9 cellular contexts compared by ENCODE assay signal in genomic region chr1:241934181-241934815, GRCh38. TPM values are rescaled to one million over a fixed set of nuclear protein-coding genes. Genes with fewer than 3 reads are reported as not detected.
DNase-seq lines count a peak whose midpoint lies in the region; ATAC-seq lines count a peak whose summit lies in the region.
"Had no signal": no experiment of that assay in that cellular context is flagged by ENCODE, and none has a peak within 500 bp of the region (broad histone marks: within the 10 kb centered on the region; RNA-seq: fewer than 3 reads in every experiment).

No MANE protein-coding gene starts in this region.

- DNase-seq in GM03348 (ENCODE audit: low spot score) (peak; percentile 68), SK-N-DZ (ENCODE audit: low spot score) (peak; percentile 33), fibroblast of the conjunctiva (ENCODE audit: low read depth) (peak; percentile 60), pons (ENCODE audit: low spot score) (peak; percentile 21), NCI-H82 treated with DMSO at 0.1 percent for 48 hours (lab: John Stamatoyannopoulos, UW; ENCODE audit: unreplicated experiment) (no peak)
- no peak for DNase-seq in stimulated activated CD4-positive, alpha-beta T cell treated with anti-CD3 and anti-CD28 coated beads, Interleukin-2, amount 100 ng/mL, for 24 hours
- DNase-seq: activated CD4-positive, alpha-beta T cell treated with anti-CD3 and anti-CD28 coated beads, Interleukin-2, amount 10 ng/mL, durations not matched to agents 7 days and 5 days had no signal

- ATAC-seq in HG03520 (IDR thresholded peaks at IDR 0.05; ENCODE audit: unreplicated experiment) (no peak), GM21825 (IDR thresholded peaks at IDR 0.05; ENCODE audit: unreplicated experiment) (no peak)

RNA-seq across cellular contexts. Expression of gene BECN2, which starts 23.3 kb away (rescaled TPM):
- not detected in 2 replicates for polyA plus RNA-seq in SK-N-DZ (2014; cell fraction: cytosol; rRNA removed)
- 0.27 TPM in 1 of 2 replicates, not detected in the other for polyA plus RNA-seq in SK-N-DZ (2014; cell fraction: nucleus; rRNA removed)

Comparison
In these comparisons a context has a peak if more than half of its experiments do, and no peak if none do; other contexts are left out.
1. DNase-seq: peak in GM03348 (single experiment), SK-N-DZ (single experiment), fibroblast of the conjunctiva (single experiment) and pons (single experiment); none in stimulated activated CD4-positive, alpha-beta T cell treated with anti-CD3 and anti-CD28 coated beads, Interleukin-2, amount 100 ng/mL, for 24 hours (0 of 2) and NCI-H82 treated with DMSO at 0.1 percent for 48 hours (single experiment).